Comparison of ENCODE assay signal across 8 cellular contexts in the genomic region with DNA sequence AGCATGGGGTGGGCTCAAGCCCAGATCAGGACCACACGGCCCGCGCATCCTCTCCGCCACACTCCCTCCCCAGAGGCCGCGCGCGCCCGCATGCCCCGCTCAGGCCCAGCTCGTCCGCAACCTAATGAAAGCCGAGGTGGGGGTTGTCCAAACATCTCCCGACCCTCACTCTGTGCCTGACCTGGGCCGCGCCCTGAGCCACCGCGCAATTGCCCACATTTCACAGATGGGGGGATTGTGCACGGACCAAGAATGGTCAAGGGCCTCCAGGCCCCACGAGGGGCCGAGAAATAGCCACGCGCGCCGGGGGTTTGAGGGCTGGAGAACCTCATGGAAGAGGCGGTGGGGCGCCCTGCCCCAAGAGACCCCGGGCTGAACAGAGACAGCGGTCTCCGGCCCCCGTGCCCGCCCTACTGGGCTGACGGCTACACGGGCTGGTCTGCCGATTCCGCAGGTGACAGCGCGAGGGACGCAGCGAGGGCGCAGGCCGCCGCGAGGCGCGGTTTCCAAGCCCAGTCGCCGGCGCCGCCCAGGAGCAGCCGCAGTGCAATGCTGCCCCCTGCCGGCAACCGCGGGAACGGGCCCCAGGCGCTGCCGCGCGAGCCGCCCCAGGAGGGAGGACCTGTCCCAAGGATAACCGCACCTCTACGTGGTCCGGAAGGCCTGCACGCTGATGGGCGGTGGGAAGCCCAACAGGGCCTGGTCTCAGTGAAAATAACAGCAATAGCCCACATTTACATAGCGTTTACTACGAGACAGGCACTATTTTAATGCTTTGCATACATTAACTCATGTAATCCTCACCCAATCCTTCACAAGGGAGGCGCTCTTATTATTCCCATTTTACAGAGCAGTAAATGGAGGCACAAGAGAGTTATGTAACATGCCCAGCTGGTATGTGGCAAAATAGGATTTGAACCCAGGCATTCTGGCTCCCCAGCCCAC. TPM values are rescaled to one million over a fixed set of nuclear protein-coding genes. Genes with fewer than 3 reads are reported as not detected.
DNase-seq lines count a peak whose midpoint lies in the region; ATAC-seq and TF ChIP-seq lines count a peak whose summit lies in the region.

No MANE protein-coding gene starts in this region.

- no peak overlapping the region for H2AK5ac ChIP-seq in mesendoderm (ENCODE audit: low read length)

- no peaks in the 10 kb centered on the region for H3K36me3 Mint-ChIP-seq in activated CD4-positive, alpha-beta memory T cell treated with anti-CD3 and anti-CD28 coated beads, Interleukin-2, amount 10 ng/mL, durations not matched to agents 7 days and 5 days (ENCODE audit: low read depth)

- H3K4me3 Mint-ChIP-seq in activated CD4-positive, alpha-beta memory T cell treated with anti-CD3 and anti-CD28 coated beads, Interleukin-2, amount 10 ng/mL, durations not matched to agents 7 days and 5 days: no peak overlapping the region

- no peak overlapping the region for H3K27ac ChIP-seq in mesendoderm (ENCODE audit: low read depth, low read length)

- no CpG with 5 or more reads among the region's 68 CpGs for WGBS in mesendoderm (ENCODE audit: extremely low coverage, insufficient coverage, low lambda C conversion rate)

- peak overlapping the region; percentile 48 for H3K9ac ChIP-seq in mesendoderm (ENCODE audit: low read length)

- H3K4ac ChIP-seq in mesendoderm (ENCODE audit: low read depth, low read length): no peak overlapping the region

- no peaks in the 10 kb centered on the region for H3K79me1 ChIP-seq in mesendoderm (ENCODE audit: low read length)

- H3K23ac ChIP-seq in mesendoderm (ENCODE audit: low read length): no peak overlapping the region

- peak; percentile 91 for ATAC-seq in GM18517 (IDR thresholded peaks at IDR 0.05; ENCODE audit: unreplicated experiment)
- peak; percentile 97 for ATAC-seq in HG02973 (IDR thresholded peaks at IDR 0.05; ENCODE audit: unreplicated experiment)

- CTCF ChIA-PET in activated CD4-positive, alpha-beta memory T cell treated with anti-CD3 and anti-CD28 coated beads, Interleukin-2, amount 10 ng/mL, durations not matched to agents 7 days and 5 days (lab: Charles Lee): interaction anchor here (1.7 kb wide), 1 partner anchor 12 kb away, joined by 4 read pairs; no protein-coding TSS in a partner anchor

- no peaks in the 10 kb centered on the region for H3K27me3 ChIP-seq in mesendoderm (ENCODE audit: insufficient read depth, low read length, poor library complexity)

- peaks cover 37% of the 10 kb centered on the region for H3K27me3 Mint-ChIP-seq in activated CD4-positive, alpha-beta memory T cell treated with anti-CD3 and anti-CD28 coated beads, Interleukin-2, amount 10 ng/mL, durations not matched to agents 7 days and 5 days

- no peaks in the 10 kb centered on the region for H3K79me2 ChIP-seq in mesendoderm (ENCODE audit: control insufficient read depth, insufficient read depth, low read length)

- H4K5ac ChIP-seq in mesendoderm (ENCODE audit: low read length): no peak overlapping the region

- no peak overlapping the region for H2BK120ac ChIP-seq in mesendoderm (ENCODE audit: low read depth, low read length)

- H3K4me3 ChIP-seq in AG10803 (ENCODE audit: low read length): peak overlapping the region; percentile 34
- no peak overlapping the region for H3K4me3 ChIP-seq in mesendoderm (ENCODE audit: low read length)

- POLR2A ChIA-PET in activated CD4-positive, alpha-beta memory T cell treated with anti-CD3 and anti-CD28 coated beads, Interleukin-2, amount 10 ng/mL, durations not matched to agents 7 days and 5 days (lab: Charles Lee): no interaction called here

- H4K8ac ChIP-seq in mesendoderm (ENCODE audit: low read depth, low read length): no peak overlapping the region

- H3K9me3 Mint-ChIP-seq in activated CD4-positive, alpha-beta memory T cell treated with anti-CD3 and anti-CD28 coated beads, Interleukin-2, amount 10 ng/mL, durations not matched to agents 7 days and 5 days: no peaks in the 10 kb centered on the region

- H2BK15ac ChIP-seq in mesendoderm (replicated peaks; ENCODE audit: low read depth): no peak overlapping the region

- peak; percentile 61 for TF ChIP-seq CTCF in AG10803 (conservative IDR thresholded peaks at IDR 0.05; ENCODE audit: low read length)

- no peak overlapping the region for H2BK5ac ChIP-seq in mesendoderm (ENCODE audit: low read length)

- H3K56ac ChIP-seq in mesendoderm (ENCODE audit: low read length): peak overlapping the region; percentile 73

- DNase-seq in AG10803 (ENCODE audit: low read depth): peak; percentile 38
- peak; percentile 62 for DNase-seq in NCI-H510A (lab: John Stamatoyannopoulos, UW)
- peak; percentile 84 for DNase-seq in activated CD4-positive, alpha-beta memory T cell treated with anti-CD3 and anti-CD28 coated beads, Interleukin-2, amount 10 ng/mL, durations not matched to agents 7 days and 5 days
- peak; percentile 70 for DNase-seq in effector CD4-positive, alpha-beta T cell
- DNase-seq in mesendoderm: peak; percentile 82
- peak; percentile 55 to 66 for DNase-seq in stimulated activated CD8-positive, alpha-beta memory T cell treated with anti-CD3 and anti-CD28 coated beads, Interleukin-4, amount 100 ng/mL, for 1 hour (ENCODE audit: low read depth in 2 of 2, low spot score in 1 of 2)

- no peak overlapping the region for H3K27ac Mint-ChIP-seq in activated CD4-positive, alpha-beta memory T cell treated with anti-CD3 and anti-CD28 coated beads, Interleukin-2, amount 10 ng/mL, durations not matched to agents 7 days and 5 days

- no peaks in the 10 kb centered on the region for H3K4me1 Mint-ChIP-seq in activated CD4-positive, alpha-beta memory T cell treated with anti-CD3 and anti-CD28 coated beads, Interleukin-2, amount 10 ng/mL, durations not matched to agents 7 days and 5 days

- no peak overlapping the region for H3K4me2 ChIP-seq in mesendoderm (ENCODE audit: low read length)

- H3K36me3 ChIP-seq in mesendoderm (ENCODE audit: control insufficient read depth, insufficient read depth, low read length): no peaks in the 10 kb centered on the region

- H3K4me1 ChIP-seq in mesendoderm (ENCODE audit: control insufficient read depth, low read depth, low read length): no peaks in the 10 kb centered on the region

- no peak overlapping the region for H3K18ac ChIP-seq in mesendoderm (ENCODE audit: low read length)

RNA-seq across cellular contexts. Expression of a gene that starts 10.5 kb away (rescaled TPM):
- not detected for total RNA-seq in activated CD4-positive, alpha-beta memory T cell treated with anti-CD3 and anti-CD28 coated beads, Interleukin-2, amount 10 ng/mL, durations not matched to agents 7 days and 5 days
- 0.28 TPM for polyA plus RNA-seq in mesendoderm (2013, experiment 1 of 2)
- 0.29 TPM for polyA plus RNA-seq in mesendoderm (2013, experiment 2 of 2)
